22 cellular contexts compared by ENCODE assay signal in genomic region chr2:2639251-2640139, GRCh38.
DNase-seq lines count a peak whose midpoint lies in the region; ATAC-seq and TF ChIP-seq lines count a peak whose summit lies in the region.
"Had no signal": no experiment of that assay in that cellular context is flagged by ENCODE, and none has a peak within 500 bp of the region (broad histone marks: within the 10 kb centered on the region; RNA-seq: fewer than 3 reads in every experiment).

No MANE protein-coding gene starts in this region.

- H3K4me2 ChIP-seq in smooth muscle cell: no peak overlapping the region

- TF ChIP-seq CTCF in thyroid gland (IDR thresholded peaks at IDR 0.05) (no peak), BE2C (IDR thresholded peaks at IDR 0.05; ENCODE audit: low read depth, low read length) (no peak), smooth muscle cell (IDR thresholded peaks at IDR 0.05; ENCODE audit: borderline replicate concordance, insufficient read depth, poor library complexity, severe bottlenecking) (no peak)

- H3K4me3 ChIP-seq in thyroid gland (replicated peaks in 1 of 3): no peak overlapping the region
- no peak overlapping the region for H3K4me3 ChIP-seq in BE2C (ENCODE audit: low read depth, low read length)
- no peak overlapping the region for H3K4me3 ChIP-seq in smooth muscle cell
- H3K4me3 ChIP-seq: SJSA1 had no signal

- peak; percentile 69 to 76 for DNase-seq in NCI-H187 (lab: John Stamatoyannopoulos, UW)
- DNase-seq in NCI-H524 (lab: John Stamatoyannopoulos, UW): peak; percentile 85 to 98
- DNase-seq in left kidney (ENCODE audit: low read depth, low spot score): peak; percentile 34
- DNase-seq in thyroid gland: peak; percentile 78 to 88
- no peak for DNase-seq in BE2C
- DNase-seq in smooth muscle cell (lab: John Stamatoyannopoulos, UW; ENCODE audit: unreplicated experiment): no peak
- DNase-seq: activated CD4-positive, alpha-beta memory T cell treated with anti-CD3 and anti-CD28 coated beads, Interleukin-2, amount 10 ng/mL, durations not matched to agents 7 days and 5 days; activated CD4-positive, alpha-beta T cell treated with anti-CD3 and anti-CD28 coated beads for 1 hour; activated naive CD8-positive, alpha-beta T cell treated with anti-CD3 and anti-CD28 coated beads for 36 hours; aorta; CD4-positive, alpha-beta T cell; central memory CD4-positive, alpha-beta T cell; dermis blood vessel endothelial cell; Karpas-422; NCI-H774; occipital lobe; stimulated activated CD4-positive, alpha-beta T cell treated with anti-CD3 and anti-CD28 coated beads, Interleukin-2, amount 100 ng/mL, for 24 hours; trophoblast cell had no signal

- H3K36me3 ChIP-seq in thyroid gland (no peaks in the 10 kb centered on the region), BE2C (no peaks in the 10 kb centered on the region), smooth muscle cell (ENCODE audit: low read depth) (no peaks in the 10 kb centered on the region)
- H3K36me3 ChIP-seq: SJSA1 had no signal

- no peaks in the 10 kb centered on the region for H3K79me2 ChIP-seq in smooth muscle cell (ENCODE audit: low read depth)

- no peak for TF ChIP-seq POLR2A in thyroid gland (IDR thresholded peaks at IDR 0.05)

- H3F3A ChIP-seq in smooth muscle cell (ENCODE audit: low read depth): no peaks in the 10 kb centered on the region

- H2AFZ ChIP-seq in smooth muscle cell (ENCODE audit: low read depth): no peak overlapping the region

- H3K27ac ChIP-seq in thyroid gland (no peak overlapping the region), smooth muscle cell (ENCODE audit: low read depth) (no peak overlapping the region)
- H3K27ac ChIP-seq: SJSA1 had no signal

- intact Hi-C loops in thyroid gland (cut with DNase I): no loop called here

- H3K4me1 ChIP-seq in thyroid gland (peaks cover 0 to 13% of the 10 kb centered on the region in 2 donors), BE2C (no peaks in the 10 kb centered on the region), smooth muscle cell (ENCODE audit: low read depth) (no peaks in the 10 kb centered on the region)
- H3K4me1 ChIP-seq: SJSA1 had no signal

- H4K20me1 ChIP-seq in smooth muscle cell (ENCODE audit: low read depth): no peaks in the 10 kb centered on the region

- H3K9me3 ChIP-seq in thyroid gland (no peaks in the 10 kb centered on the region), BE2C (no peaks in the 10 kb centered on the region), smooth muscle cell (replicated peaks; ENCODE audit: low read depth) (no peaks in the 10 kb centered on the region)

- H3K9ac ChIP-seq in smooth muscle cell (ENCODE audit: low read depth): no peak overlapping the region

- ATAC-seq in GM19324 (IDR thresholded peaks at IDR 0.05; ENCODE audit: low FRiP score, unreplicated experiment): no peak
- ATAC-seq: HepG2, left lobe of liver had no signal

- WGBS in thyroid gland, 2 donors: 30 to 36% methylated on average over 31 of the region's 31 CpGs
- WGBS in smooth muscle cell (ENCODE audit: low lambda C conversion rate): 86% methylated on average over 30 of the region's 31 CpGs

- H3K27me3 ChIP-seq in thyroid gland: no peaks in the 10 kb centered on the region
- H3K27me3 ChIP-seq in BE2C: no peaks in the 10 kb centered on the region
- no peaks in the 10 kb centered on the region for H3K27me3 ChIP-seq in smooth muscle cell (ENCODE audit: low read depth)
- H3K27me3 ChIP-seq: SJSA1 had no signal

Comparison
In these comparisons a context has a peak if more than half of its experiments do, and no peak if none do; other contexts are left out.
1. DNase-seq: peak in NCI-H187 (2 of 2), NCI-H524 (2 of 2), left kidney (single experiment) and thyroid gland (2 of 2); none in BE2C (single experiment) and smooth muscle cell (single experiment).